In the genomic region with DNA sequence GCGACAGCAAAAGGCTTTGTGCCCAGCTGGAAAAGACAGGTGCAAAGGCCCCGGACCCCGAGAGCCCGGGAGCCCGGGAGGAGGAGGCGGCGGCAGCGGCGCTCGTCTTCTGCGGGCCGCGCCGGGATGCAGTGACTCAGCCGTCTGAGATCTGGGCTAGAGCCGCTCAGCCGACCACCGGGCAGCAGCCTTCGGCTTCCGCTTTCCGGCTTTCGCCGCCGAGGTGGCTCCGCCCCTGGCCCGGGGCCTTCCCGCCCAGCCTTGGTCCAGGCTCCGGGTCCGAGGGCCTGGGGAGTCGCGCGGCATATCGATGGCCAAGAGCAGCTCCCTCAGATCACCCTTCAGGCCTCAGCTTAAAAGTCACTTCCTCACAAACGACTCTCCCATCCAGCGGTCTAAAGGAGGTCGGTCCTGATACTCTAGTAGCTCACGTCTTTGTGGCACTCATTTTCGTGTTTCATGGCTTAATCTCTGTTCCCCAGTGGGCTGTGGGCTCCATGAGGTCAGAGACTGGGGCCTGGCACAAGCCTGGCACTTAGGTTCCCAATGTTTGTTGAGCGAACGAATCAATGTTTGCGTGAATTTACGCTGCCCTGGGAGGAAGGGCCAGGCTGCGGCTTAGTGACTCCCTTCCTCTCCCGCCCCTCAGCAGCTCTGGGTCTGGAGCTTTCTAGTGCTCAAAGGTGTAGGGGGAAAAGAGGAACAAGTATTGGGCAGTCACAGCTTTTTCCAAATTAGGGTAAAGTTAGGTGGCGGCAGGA, we compare ENCODE assay signal across 8 cellular contexts. TPM values are rescaled to one million over a fixed set of nuclear protein-coding genes. Genes with fewer than 3 reads are reported as not detected.
DNase-seq lines count a peak whose midpoint lies in the region; ATAC-seq, FAIRE-seq and TF ChIP-seq lines count a peak whose summit lies in the region.

A gene (minus strand): TSS at position 146 of the 761 bp plus-strand sequence. CDS start 783 bp downstream, outside the sequence.

- H3K4me2 ChIP-seq in neuronal stem cell (ENCODE audit: insufficient read depth, low read length, poor library complexity, severe bottlenecking), result peak within 1 kb of the TSS; percentile 68

- WGBS in gastroesophageal sphincter (ENCODE audit: low coverage in 1 of 2), 2 donors, result 0 to 1% methylated on average over 4 to 5 of the region's 45 CpGs
- WGBS in neuronal stem cell (ENCODE audit: extremely low coverage in 2 of 2, insufficient read length in 2 of 2, insufficient replicate concordance in 1 of 2), 2 donors, result no CpG with 5 or more reads among the region's 45 CpGs
- under 1% methylated on average over 43 of the region's 45 CpGs for WGBS in suprapubic skin

- peak; percentile 94 for ATAC-seq in gastroesophageal sphincter

- H3K14ac ChIP-seq in neuronal stem cell (ENCODE audit: low read length), result no peak within 1 kb of the TSS

- peak within 1 kb of the TSS; percentile 52 for H3K9ac ChIP-seq in neuronal stem cell (ENCODE audit: low read depth, low read length, poor library complexity)

- H3K4me1 ChIP-seq in SJCRH30, result no peaks in the 10 kb centered on the region; the same call in 1 of the 2 replicates
- peaks cover 0 to 26% (median 0%) of the 10 kb centered on the region in 3 donors for H3K4me1 ChIP-seq in gastroesophageal sphincter
- peaks cover 0 to 4% of the 10 kb centered on the region in 2 donors for H3K4me1 ChIP-seq in neuronal stem cell (ENCODE audit: control insufficient read depth in 2 of 2, insufficient read depth in 1 of 2, low read depth in 1 of 2, low read length in 2 of 2)
- H3K4me1 ChIP-seq in suprapubic skin, result peaks cover 10% of the 10 kb centered on the region

- DNase-seq in GDM1 (lab: John Stamatoyannopoulos, UW) (peak; percentile 80), H54 (ENCODE audit: insufficient read length, low spot score) (peak; percentile 79), LoVo (ENCODE audit: low spot score) (peak; percentile 74), SJCRH30 (peak; percentile 90), neuronal stem cell (ENCODE audit: low spot score) (peak; percentile 73), suprapubic skin (ENCODE audit: low spot score in 2 of 2) (peak; percentile 74 to 83)
- DNase-seq in activated naive CD4-positive, alpha-beta T cell treated with Interleukin-2 at 50 U/mL for 16 hours, result peak; percentile 59

- peak within 1 kb of the TSS; percentile 32 for H3K18ac ChIP-seq in neuronal stem cell (ENCODE audit: low read length)

- H3K27ac ChIP-seq in SJCRH30 (peak within 1 kb of the TSS; percentile 91), gastroesophageal sphincter (peak within 1 kb of the TSS; percentile 92 to 96 (median 94)), neuronal stem cell (replicated peaks; ENCODE audit: low read length) (peak within 1 kb of the TSS; percentile 93), suprapubic skin (peak within 1 kb of the TSS; percentile 93)

- H3K9me3 ChIP-seq in SJCRH30 (replicated peaks), result no peaks in the 10 kb centered on the region
- no peaks in the 10 kb centered on the region for H3K9me3 ChIP-seq in gastroesophageal sphincter
- no peaks in the 10 kb centered on the region for H3K9me3 ChIP-seq in neuronal stem cell (replicated peaks in 1 of 2; ENCODE audit: control insufficient read depth in 2 of 2, insufficient read depth in 1 of 2, low read depth in 1 of 2, low read length in 2 of 2)
- no peaks in the 10 kb centered on the region for H3K9me3 ChIP-seq in suprapubic skin

- no peaks in the 10 kb centered on the region for H3K79me1 ChIP-seq in neuronal stem cell (ENCODE audit: low read depth, low read length)

- no peak within 1 kb of the TSS for H3K4ac ChIP-seq in neuronal stem cell (ENCODE audit: low read length)

- H3K36me3 ChIP-seq in SJCRH30 (peaks cover 11% of the 10 kb centered on the region), gastroesophageal sphincter (peaks cover 0 to 5% of the 10 kb centered on the region in 2 donors), neuronal stem cell (replicated peaks in 1 of 2; ENCODE audit: control insufficient read depth in 2 of 2, insufficient read depth in 2 of 2, low read length in 2 of 2) (peaks cover 0 to 41% of the 10 kb centered on the region in 2 donors), suprapubic skin (peaks cover 2% of the 10 kb centered on the region)

- H3K23ac ChIP-seq in neuronal stem cell (ENCODE audit: low read depth, low read length, poor library complexity), result peak within 1 kb of the TSS; percentile 76

- H2AFZ ChIP-seq in neuronal stem cell (ENCODE audit: low read length), result peak within 1 kb of the TSS; percentile 95

- peak within 1 kb of the TSS; percentile 64 for H2BK15ac ChIP-seq in neuronal stem cell (ENCODE audit: low read length)

- H4K8ac ChIP-seq in neuronal stem cell (ENCODE audit: low read depth, low read length), result no peak within 1 kb of the TSS

- no peak for TF ChIP-seq CTCF in gastroesophageal sphincter (IDR thresholded peaks at IDR 0.05)
- TF ChIP-seq CTCF in suprapubic skin (IDR thresholded peaks at IDR 0.05), result no peak

- H3K27me3 ChIP-seq in SJCRH30 (no peaks in the 10 kb centered on the region), gastroesophageal sphincter (no peaks in the 10 kb centered on the region), neuronal stem cell (ENCODE audit: control insufficient read depth in 3 of 3, insufficient read depth in 3 of 3, low read depth in 1 of 3, low read length in 3 of 3) (no peaks in the 10 kb centered on the region), suprapubic skin (no peaks in the 10 kb centered on the region)

- peak within 1 kb of the TSS; percentile 93 for H3K4me3 ChIP-seq in SJCRH30
- peak within 1 kb of the TSS; percentile 96 to 99 for H3K4me3 ChIP-seq in gastroesophageal sphincter
- peak within 1 kb of the TSS; percentile 82 to 91 for H3K4me3 ChIP-seq in neuronal stem cell (ENCODE audit: low read length in 2 of 2)
- H3K4me3 ChIP-seq in suprapubic skin, result peak within 1 kb of the TSS; percentile 91

- FAIRE-seq in H54 (lab: Jason Lieb, UNC), result peak; percentile 97

- H2AK5ac ChIP-seq in neuronal stem cell (ENCODE audit: low read depth, low read length), result peak within 1 kb of the TSS; percentile 74

- TF ChIP-seq POLR2A in H54 (IDR thresholded peaks at IDR 0.05; ENCODE audit: low read depth, low read length) (peak; percentile 67), gastroesophageal sphincter (IDR thresholded peaks at IDR 0.05) (peak; percentile 48 to 66), suprapubic skin (IDR thresholded peaks at IDR 0.05) (peak; percentile 22 to 51)

- H2BK5ac ChIP-seq in neuronal stem cell (ENCODE audit: low read length), result peak within 1 kb of the TSS; percentile 98

- peak within 1 kb of the TSS; percentile 72 for H2BK120ac ChIP-seq in neuronal stem cell (ENCODE audit: low read depth, low read length)

- H2BK12ac ChIP-seq in neuronal stem cell (ENCODE audit: low read length), result no peak within 1 kb of the TSS

- TF ChIP-seq EP300 in gastroesophageal sphincter (IDR thresholded peaks at IDR 0.05), result no peak
- no peak for TF ChIP-seq EP300 in suprapubic skin (IDR thresholded peaks at IDR 0.05)

- H4K91ac ChIP-seq in neuronal stem cell (ENCODE audit: low read depth, low read length, poor library complexity), result no peak within 1 kb of the TSS

RNA-seq across cellular contexts. Expression of the gene that starts here (rescaled TPM):
- total RNA-seq in SJCRH30 (2014; rRNA removed; shearing (Covaris generic)), result 35.7 and 38.0 TPM in 2 replicates
- total RNA-seq in gastroesophageal sphincter, result 10 to 100 TPM in 3 of 4 donors, 1 to 10 TPM in 1; 10.0 to 14.8 (median 11.1) TPM
- polyA plus RNA-seq in neuronal stem cell (2013, experiment 1 of 2), result 35.9 TPM
- 36.6 TPM for polyA plus RNA-seq in neuronal stem cell (2013, experiment 2 of 2)
- total RNA-seq in suprapubic skin, result 1 to 10 TPM; 1.5 to 4.8 (median 2.7) TPM

Comparison
In these comparisons a context has a peak if more than half of its experiments do, and no peak if none do; other contexts are left out.
1. Peak in every context shown above with its lines: DNase-seq, ATAC-seq, H3K4me3 ChIP-seq and H3K27ac ChIP-seq.